ENCODE assay signal across 8 cellular contexts in the genomic region with DNA sequence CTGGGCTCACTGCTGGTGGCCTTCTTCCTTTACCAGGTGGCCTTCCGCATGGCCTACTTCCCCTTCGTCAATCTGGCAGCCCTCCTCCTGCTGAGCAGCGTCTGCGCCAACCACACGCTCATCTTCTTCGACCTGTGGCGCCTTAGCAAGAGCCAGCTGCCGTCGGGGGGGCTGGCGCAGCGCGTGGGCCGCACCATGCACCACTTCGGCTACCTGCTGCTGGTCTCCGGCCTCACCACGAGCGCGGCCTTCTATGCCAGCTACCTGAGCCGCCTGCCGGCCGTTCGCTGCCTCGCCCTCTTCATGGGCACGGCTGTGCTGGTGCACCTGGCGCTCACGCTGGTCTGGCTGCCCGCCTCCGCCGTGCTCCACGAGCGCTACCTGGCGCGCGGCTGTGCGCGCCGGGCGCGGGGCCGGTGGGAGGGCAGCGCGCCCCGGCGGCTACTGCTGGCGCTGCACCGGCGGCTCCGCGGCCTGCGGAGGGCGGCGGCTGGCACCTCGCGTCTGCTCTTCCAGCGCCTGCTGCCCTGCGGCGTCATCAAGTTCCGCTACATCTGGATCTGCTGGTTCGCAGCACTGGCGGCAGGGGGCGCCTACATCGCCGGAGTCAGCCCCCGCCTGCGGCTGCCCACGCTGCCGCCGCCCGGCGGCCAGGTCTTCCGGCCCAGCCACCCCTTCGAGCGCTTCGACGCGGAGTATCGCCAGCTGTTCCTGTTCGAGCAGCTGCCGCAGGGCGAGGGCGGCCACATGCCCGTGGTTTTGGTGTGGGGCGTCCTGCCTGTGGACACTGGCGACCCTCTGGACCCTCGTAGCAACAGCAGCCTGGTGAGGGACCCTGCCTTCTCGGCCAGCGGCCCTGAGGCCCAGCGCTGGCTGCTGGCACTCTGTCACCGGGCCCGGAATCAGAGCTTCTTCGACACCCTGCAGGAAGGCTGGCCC. TPM values are rescaled to one million over a fixed set of nuclear protein-coding genes. Genes with fewer than 3 reads are reported as not detected.
A peak's percentile ranks its signal among the peaks of the same experiment; 100 is the strongest.
DNase-seq lines count a peak whose midpoint lies in the region; ATAC-seq lines count a peak whose summit lies in the region.

No MANE protein-coding gene starts in this region.

- H3K4me1 ChIP-seq in ACC112 (ENCODE audit: control insufficient read depth, insufficient read depth, low read length, unreplicated experiment) = peaks cover 13% of the 10 kb centered on the region

- peak overlapping the region; percentile 66 for H3K4me3 ChIP-seq in ACC112 (ENCODE audit: low read depth, low read length)

- peaks cover 5% of the 10 kb centered on the region for H3K79me2 ChIP-seq in ACC112 (ENCODE audit: control insufficient read depth, insufficient read depth, low read length, unreplicated experiment)

- H3K27ac ChIP-seq in ACC112 (ENCODE audit: low read depth, low read length) (no peak overlapping the region), epithelial cell of prostate (no peak overlapping the region)

- DNase-seq in NOMO-1 (lab: John Stamatoyannopoulos, UW; ENCODE audit: unreplicated experiment in 2 of 2) (peak; percentile 93 to 95), epithelial cell of prostate (ENCODE audit: low read depth, low spot score) (peak; percentile 59), mucosa of gallbladder (ENCODE audit: low spot score) (peak; percentile 90)
- DNase-seq in activated CD8-positive, alpha-beta memory T cell treated with anti-CD3 and anti-CD28 coated beads, Interleukin-2, amount 50 U/mL, for 4 hours = peak; percentile 86
- peak; percentile 66 to 68 for DNase-seq in stimulated activated CD8-positive, alpha-beta memory T cell treated with anti-CD3 and anti-CD28 coated beads, Interleukin-4, amount 100 ng/mL, for 1 hour (ENCODE audit: low read depth in 2 of 2, low spot score in 1 of 2)

- ATAC-seq in GM18873 (IDR thresholded peaks at IDR 0.05; ENCODE audit: low FRiP score, unreplicated experiment) = peak; percentile 73
- ATAC-seq in HG03175 (IDR thresholded peaks at IDR 0.05; ENCODE audit: unreplicated experiment) = peak; percentile 87

- H2AFZ ChIP-seq in ACC112 (ENCODE audit: low read length, unreplicated experiment) = peak overlapping the region; percentile 67

- H3K36me3 ChIP-seq in ACC112 (ENCODE audit: insufficient read depth, low read length) = no peaks in the 10 kb centered on the region

- H3K27me3 ChIP-seq in ACC112 (ENCODE audit: insufficient read depth, low read length) = no peaks in the 10 kb centered on the region

RNA-seq across cellular contexts. Expression of a gene that starts 9.9 kb away (rescaled TPM):
- total RNA-seq in mucosa of gallbladder = 3.5 TPM

RNA-seq across cellular contexts. Expression of a gene that starts 14.6 kb away (rescaled TPM):
- total RNA-seq in mucosa of gallbladder = 12.2 TPM

RNA-seq across cellular contexts. Expression of a gene that starts 17.1 kb away (rescaled TPM):
- 9.1 TPM for total RNA-seq in mucosa of gallbladder

RNA-seq across cellular contexts. Expression of a gene that starts 27.2 kb away (rescaled TPM):
- 107 TPM for total RNA-seq in mucosa of gallbladder

RNA-seq across cellular contexts. Expression of a gene that starts 37.7 kb away (rescaled TPM):
- 123 TPM for total RNA-seq in mucosa of gallbladder
